Comparison of ENCODE assay signal across 1 cellular context in the genomic region with DNA sequence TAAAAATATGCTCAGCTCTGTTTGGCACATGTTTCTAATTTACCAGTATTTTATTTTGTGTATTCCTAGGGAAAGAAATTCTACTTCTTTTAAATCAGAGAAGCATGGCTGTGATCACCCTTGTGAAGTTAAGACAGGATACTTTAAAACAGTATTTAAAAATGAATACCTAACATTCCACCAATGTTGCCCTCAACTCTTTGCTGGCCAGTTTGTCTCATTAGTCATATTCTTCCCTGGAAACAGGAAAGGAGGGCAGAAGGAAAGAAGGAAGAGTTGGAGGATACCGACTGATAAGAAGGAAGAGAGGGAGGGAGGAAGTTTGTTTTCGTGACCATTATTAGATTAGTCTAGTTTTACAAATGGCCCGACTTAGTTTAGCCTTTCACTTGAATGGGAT.
TF ChIP-seq lines count a peak whose summit lies in the region.

No MANE protein-coding gene starts in this region.

TF ChIP-seq in endothelial cell of umbilical vein, 7 proteins besides CTCF, POLR2A, EP300 and RAD21 (continued from another document):
- TF ChIP-seq, protein P1, sequence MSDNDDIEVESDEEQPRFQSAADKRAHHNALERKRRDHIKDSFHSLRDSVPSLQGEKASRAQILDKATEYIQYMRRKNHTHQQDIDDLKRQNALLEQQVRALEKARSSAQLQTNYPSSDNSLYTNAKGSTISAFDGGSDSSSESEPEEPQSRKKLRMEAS (IDR thresholded peaks at IDR 0.05; ENCODE audit: insufficient read depth, insufficient read length) = no peak
